28 cellular contexts compared by ENCODE assay signal in the genomic region with DNA sequence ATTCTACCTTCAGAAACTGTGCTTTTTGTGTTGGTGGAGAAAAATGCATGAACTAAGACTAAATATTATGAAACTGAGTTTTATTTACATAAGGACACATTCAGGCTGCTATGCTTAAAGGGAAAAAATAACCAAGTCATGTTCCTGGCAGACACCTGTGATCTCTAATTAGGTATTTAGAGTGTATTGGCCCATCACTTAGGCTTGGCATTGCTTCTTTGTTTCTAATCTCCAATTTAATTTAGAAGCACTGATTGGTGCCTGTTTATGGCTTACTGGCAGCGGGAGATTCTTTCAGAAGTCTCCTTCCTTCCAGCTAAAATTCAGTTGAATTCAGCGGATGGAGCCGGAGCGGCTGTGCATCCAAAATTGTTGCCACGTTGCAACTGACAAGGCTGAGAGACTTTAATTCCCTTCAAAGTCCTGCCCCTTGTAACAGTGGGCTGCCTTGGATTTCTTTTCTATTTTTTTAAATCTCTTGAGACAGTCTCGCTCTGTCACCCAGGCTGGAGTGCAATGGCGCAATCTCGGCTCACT.
A peak's percentile ranks its signal among the peaks of the same experiment; 100 is the strongest.
DNase-seq lines count a peak whose midpoint lies in the region; ATAC-seq and TF ChIP-seq lines count a peak whose summit lies in the region.
"Had no signal": no experiment of that assay in that cellular context is flagged by ENCODE, and none has a peak within 500 bp of the region (broad histone marks: within the 10 kb centered on the region; RNA-seq: fewer than 3 reads in every experiment).

No MANE protein-coding gene starts in this region.

- ATAC-seq in Right ventricle myocardium inferior: peak; percentile 47
- no peak for ATAC-seq in GM21367 (IDR thresholded peaks at IDR 0.05; ENCODE audit: unreplicated experiment)
- ATAC-seq in HG03025 (IDR thresholded peaks at IDR 0.05; ENCODE audit: low FRiP score, unreplicated experiment): no peak
- ATAC-seq: GM12878, PC-3 had no signal

- H3K4me3 ChIP-seq in dorsolateral prefrontal cortex: peak overlapping the region in 40 of 59 donors; percentile 2 to 46 (median 23)
- H3K4me3 ChIP-seq in right atrium auricular region: no peak overlapping the region
- H3K4me3 ChIP-seq: BLaER1 treated with 17β-estradiol and CSF1 and Interleukin-3, amounts not matched to agents 10 nM and 100 nM; GM12878; HAP-1; SJSA1 had no signal

- intact Hi-C loops in Right ventricle myocardium inferior (cut with DNase I): no loop called here
- intact Hi-C loops in cardiac septum (cut with DNase I): no loop called here
- intact Hi-C loops in dorsolateral prefrontal cortex (cut with DNase I): no loop called here

- no peaks in the 10 kb centered on the region for H3K9me3 ChIP-seq in right atrium auricular region
- H3K9me3 ChIP-seq: Caco-2, HAP-1, SJSA1 had no signal

- no peaks in the 10 kb centered on the region for H3K36me3 ChIP-seq in right atrium auricular region
- H3K36me3 ChIP-seq: BLaER1 treated with 17β-estradiol and CSF1 and Interleukin-3, amounts not matched to agents 10 nM and 100 nM; HAP-1; SJSA1 had no signal

- DNase-seq in Right ventricle myocardium inferior (ENCODE audit: missing footprints): no peak
- no peak for DNase-seq in cardiac septum (ENCODE audit: low spot score)
- no peak for DNase-seq in dorsolateral prefrontal cortex
- DNase-seq in right atrium auricular region (ENCODE audit: low spot score): no peak
- no peak for DNase-seq in activated CD4-positive, alpha-beta T cell treated with anti-CD3 and anti-CD28 coated beads for 1 hour
- DNase-seq: Caco-2; CD4-positive, alpha-beta T cell; DMS 273 treated with DMSO at 0.1 percent for 48 hours; DMS79; EL; GDM1; GOT3; HFFc6; KBM-7; MV-4-11; NCI-H1105; NCI-H1436 treated with DMSO at 0.1 percent for 48 hours; NCI-H187 treated with DMSO at 0.1 percent for 48 hours; NCI-H2227 treated with DMSO at 0.1 percent for 48 hours; NCI-H526 treated with DMSO at 0.1 percent for 48 hours; NK-92 treated with Interleukin-12 subunit alpha and Interleukin-12 subunit beta, amount 100 ng/mL, for 24 hours; PC-3 had no signal

- no peaks in the 10 kb centered on the region for H3K27me3 ChIP-seq in dorsolateral prefrontal cortex
- H3K27me3 ChIP-seq in right atrium auricular region: no peaks in the 10 kb centered on the region
- H3K27me3 ChIP-seq: BLaER1 treated with 17β-estradiol and CSF1 and Interleukin-3, amounts not matched to agents 10 nM and 100 nM; SJSA1 had no signal

- H3K27ac ChIP-seq in dorsolateral prefrontal cortex: peak overlapping the region in 40 of 59 donors; percentile 1 to 81 (median 43)
- peak overlapping the region; percentile 61 to 71 for H3K27ac ChIP-seq in right atrium auricular region
- H3K27ac ChIP-seq: BLaER1 treated with 17β-estradiol and CSF1 and Interleukin-3, amounts not matched to agents 10 nM and 100 nM; SJSA1 had no signal

- TF ChIP-seq CTCF in dorsolateral prefrontal cortex (IDR thresholded peaks at IDR 0.05 in 54 of 56, conservative IDR thresholded peaks at IDR 0.05 in 2 of 56; ENCODE audit: low read depth in 1 of 56, partially characterized antibody in 56 of 56): no peak
- TF ChIP-seq CTCF in right atrium auricular region (IDR thresholded peaks at IDR 0.05): no peak

- peaks cover 0 to 36% of the 10 kb centered on the region in 2 donors for H3K4me1 ChIP-seq in right atrium auricular region
- H3K4me1 ChIP-seq: Caco-2, SJSA1 had no signal

Comparison
In these comparisons a context has a peak if more than half of its experiments do, and no peak if none do; other contexts are left out.
1. H3K4me3 ChIP-seq: peak in dorsolateral prefrontal cortex (40 of 59); none in right atrium auricular region (0 of 2).